Comparison of ENCODE assay signal across 25 cellular contexts in genomic region chr7:158292948-158293347, GRCh38.
"Had no signal": no experiment of that assay in that cellular context is flagged by ENCODE, and none has a peak within 500 bp of the region (broad histone marks: within the 10 kb centered on the region; RNA-seq: fewer than 3 reads in every experiment).

No MANE protein-coding gene starts in this region.

- H3K27me3 Mint-ChIP-seq: activated CD4-positive, alpha-beta memory T cell treated with anti-CD3 and anti-CD28 coated beads for 36 hours; activated CD4-positive, alpha-beta T cell treated with anti-CD3 and anti-CD28 coated beads, Interleukin-2, amount 10 ng/mL, durations not matched to agents 24 days and 14 days; activated naive CD4-positive, alpha-beta T cell treated with anti-CD3 and anti-CD28 coated beads, Interleukin-2, amount 10 ng/mL, durations not matched to agents 7 days and 5 days had no signal

- H3K4me1 Mint-ChIP-seq: activated CD4-positive, alpha-beta T cell treated with anti-CD3 and anti-CD28 coated beads for 36 hours; activated CD4-positive, alpha-beta T cell treated with anti-CD3 and anti-CD28 coated beads, Interleukin-2, amount 10 ng/mL, durations not matched to agents 24 days and 14 days; activated naive CD4-positive, alpha-beta T cell treated with anti-CD3 and anti-CD28 coated beads, Interleukin-2, amount 10 ng/mL, durations not matched to agents 7 days and 5 days; activated naive CD8-positive, alpha-beta T cell treated with anti-CD3 and anti-CD28 coated beads, Interleukin-2, amount 10 ng/mL, durations not matched to agents 7 days and 5 days; T-helper 17 cell had no signal

- DNase-seq: activated CD4-positive, alpha-beta memory T cell treated with anti-CD3 and anti-CD28 coated beads for 36 hours; activated CD4-positive, alpha-beta T cell treated with anti-CD3 and anti-CD28 coated beads for 36 hours; activated CD4-positive, alpha-beta T cell treated with anti-CD3 and anti-CD28 coated beads, Interleukin-2, amount 10 ng/mL, durations not matched to agents 24 days and 14 days; activated CD4-positive, CD25-positive, alpha-beta regulatory T cell; activated CD4-positive, CD25-positive, alpha-beta regulatory T cell treated with anti-CD3 and anti-CD28 coated beads, Interleukin-2, amount 50 U/mL, for 72 hours; activated gamma-delta T cell; activated naive CD4-positive, alpha-beta T cell; activated naive CD4-positive, alpha-beta T cell treated with anti-CD3 and anti-CD28 coated beads, Interleukin-2, amount 10 ng/mL, durations not matched to agents 7 days and 5 days; activated naive CD8-positive, alpha-beta T cell treated with anti-CD3 and anti-CD28 coated beads, Interleukin-2, amount 10 ng/mL, durations not matched to agents 7 days and 5 days; activated T-cell treated with anti-CD3 and anti-CD28 coated beads, Interleukin-2, amount 50 U/mL, for 1 hour; activated T-cell treated with anti-CD3 and anti-CD28 coated beads, Interleukin-2, amount 50 U/mL, for 72 hours; central memory CD4-positive, alpha-beta T cell; cerebellar nuclear complex; colonic mucosa; effector CD8-positive, alpha-beta T cell; foreskin fibroblast; T-helper 1 cell; T-helper 17 cell had no signal

- H3K9me3 ChIP-seq: colonic mucosa had no signal

- H3K27ac Mint-ChIP-seq: activated CD4-positive, alpha-beta memory T cell treated with anti-CD3 and anti-CD28 coated beads for 36 hours; activated CD4-positive, alpha-beta T cell treated with anti-CD3 and anti-CD28 coated beads for 36 hours; activated CD4-positive, alpha-beta T cell treated with anti-CD3 and anti-CD28 coated beads, Interleukin-2, amount 10 ng/mL, durations not matched to agents 24 days and 14 days; activated naive CD4-positive, alpha-beta T cell treated with anti-CD3 and anti-CD28 coated beads, Interleukin-2, amount 10 ng/mL, durations not matched to agents 7 days and 5 days; activated naive CD8-positive, alpha-beta T cell treated with anti-CD3 and anti-CD28 coated beads, Interleukin-2, amount 10 ng/mL, durations not matched to agents 7 days and 5 days; activated T-cell treated with anti-CD3 and anti-CD28 coated beads, Interleukin-2, amount 50 U/mL, for 72 hours; brain; T-helper 17 cell; T-helper 2 cell treated with Interferon-gamma antibody and Interleukin-4, amounts not matched to agents 5 μg/mL and 100 μg/mL, for 36 hours had no signal

- H3K36me3 ChIP-seq: ascending aorta, breast epithelium, cardiac muscle cell, colonic mucosa had no signal

- H3K27me3 ChIP-seq: ascending aorta, breast epithelium, cardiac muscle cell, colonic mucosa had no signal

- H3K4me1 ChIP-seq: ascending aorta, breast epithelium, colonic mucosa had no signal

- ATAC-seq: activated CD4-positive, alpha-beta T cell treated with anti-CD3 and anti-CD28 coated beads for 36 hours; activated naive CD4-positive, alpha-beta T cell treated with anti-CD3 and anti-CD28 coated beads, Interleukin-2, amount 50 U/mL, for 72 hours; activated T-cell treated with anti-CD3 and anti-CD28 coated beads, Interleukin-2, amount 50 U/mL, for 72 hours; T-helper 17 cell had no signal

- H3K4me3 ChIP-seq: ascending aorta, breast epithelium, cardiac muscle cell, colonic mucosa had no signal

- H3K4me3 Mint-ChIP-seq: activated CD4-positive, alpha-beta memory T cell treated with anti-CD3 and anti-CD28 coated beads for 36 hours; activated CD4-positive, alpha-beta T cell treated with anti-CD3 and anti-CD28 coated beads for 36 hours; activated CD4-positive, alpha-beta T cell treated with anti-CD3 and anti-CD28 coated beads, Interleukin-2, amount 10 ng/mL, durations not matched to agents 24 days and 14 days; activated naive CD4-positive, alpha-beta T cell treated with anti-CD3 and anti-CD28 coated beads, Interleukin-2, amount 10 ng/mL, durations not matched to agents 7 days and 5 days; activated naive CD8-positive, alpha-beta T cell treated with anti-CD3 and anti-CD28 coated beads, Interleukin-2, amount 10 ng/mL, durations not matched to agents 7 days and 5 days; activated T-cell treated with anti-CD3 and anti-CD28 coated beads, Interleukin-2, amount 50 U/mL, for 72 hours; brain; T-helper 17 cell; T-helper 2 cell treated with Interferon-gamma antibody and Interleukin-4, amounts not matched to agents 5 μg/mL and 100 μg/mL, for 36 hours had no signal

- H3K36me3 Mint-ChIP-seq: activated CD4-positive, alpha-beta memory T cell treated with anti-CD3 and anti-CD28 coated beads for 36 hours; activated naive CD4-positive, alpha-beta T cell treated with anti-CD3 and anti-CD28 coated beads, Interleukin-2, amount 10 ng/mL, durations not matched to agents 7 days and 5 days; activated naive CD8-positive, alpha-beta T cell treated with anti-CD3 and anti-CD28 coated beads, Interleukin-2, amount 10 ng/mL, durations not matched to agents 7 days and 5 days had no signal

- H3K27ac ChIP-seq: ascending aorta, breast epithelium, cardiac muscle cell, colonic mucosa, epithelial cell of prostate had no signal
